ENCODE assay signal across 33 cellular contexts in genomic region chr9:86318187-86318586, GRCh38. TPM values are rescaled to one million over a fixed set of nuclear protein-coding genes. Genes with fewer than 3 reads are reported as not detected.
"Had no signal": no experiment of that assay in that cellular context is flagged by ENCODE, and none has a peak within 500 bp of the region (broad histone marks: within the 10 kb centered on the region; RNA-seq: fewer than 3 reads in every experiment).

No MANE protein-coding gene starts in this region.

- H3K27ac Mint-ChIP-seq: nephron; neural progenitor cell; progenitor cell of endocrine pancreas; stimulated activated memory B cell treated with anti-CD40 and anti-IgM and Interleukin-4, amounts not matched to agents 10 μg/mL and 1 μg/mL and 100 μg/mL, for 72 hours; stimulated activated naive CD8-positive, alpha-beta T cell treated with anti-CD3 and anti-CD28 coated beads, Interleukin-15, amount 100 ng/mL, for 72 hours; type B pancreatic cell had no signal

- H3K4me1 Mint-ChIP-seq: nephron; neural progenitor cell; stimulated activated naive CD8-positive, alpha-beta T cell treated with anti-CD3 and anti-CD28 coated beads, Interleukin-15, amount 100 ng/mL, for 72 hours had no signal

- H3K4me3 Mint-ChIP-seq: natural killer cell; nephron; neural progenitor cell; stimulated activated memory B cell treated with anti-CD40 and anti-IgM and Interleukin-4, amounts not matched to agents 10 μg/mL and 1 μg/mL and 100 μg/mL, for 72 hours; stimulated activated naive CD8-positive, alpha-beta T cell treated with anti-CD3 and anti-CD28 coated beads, Interleukin-15, amount 100 ng/mL, for 72 hours; type B pancreatic cell had no signal

- H3K9me3 ChIP-seq: ovary, psoas muscle, spleen, suprapubic skin, testis, tibial artery, transverse colon, upper lobe of right lung, uterus had no signal

- H3K79me2 ChIP-seq: parathyroid adenoma had no signal

- H3K4me1 ChIP-seq: neural progenitor cell, parathyroid adenoma, psoas muscle, suprapubic skin, testis, transverse colon, upper lobe of right lung, uterus had no signal

- H3K36me3 ChIP-seq: neural progenitor cell, ovary, uterus had no signal

- H3K27me3 ChIP-seq: neural progenitor cell, ovary, spleen, suprapubic skin, testis, tibial artery, transverse colon, upper lobe of right lung, uterus had no signal

- H3K27ac ChIP-seq: neural progenitor cell, ovary, parathyroid adenoma, psoas muscle, skin epidermis, spleen, suprapubic skin, testis, tibial artery, transverse colon, upper lobe of right lung, uterus had no signal

- H3K4me2 ChIP-seq: neural progenitor cell, smooth muscle cell had no signal

- H3K4me3 ChIP-seq: neural progenitor cell, ovary, psoas muscle, skin epidermis, smooth muscle cell, spleen, suprapubic skin, testis, tibial artery, transverse colon, upper lobe of right lung, uterus had no signal

- ATAC-seq: natural killer cell; psoas muscle; right cardiac atrium; sciatic nerve; stimulated activated memory B cell treated with anti-CD40 and anti-IgM and Interleukin-4, amounts not matched to agents 10 μg/mL and 1 μg/mL and 100 μg/mL, for 72 hours; stimulated activated naive CD8-positive, alpha-beta T cell treated with anti-CD3 and anti-CD28 coated beads, Interleukin-15, amount 100 ng/mL, for 72 hours; stimulated activated naive CD8-positive, alpha-beta T cell treated with anti-CD3 and anti-CD28 coated beads, Interleukin-15, Interleukin-2, amounts not matched to agents 100 U/mL and 50 U/mL, for 24 hours; upper lobe of right lung had no signal

- H3K9ac ChIP-seq: neural progenitor cell, parathyroid adenoma had no signal

- H3K27me3 Mint-ChIP-seq: progenitor cell of endocrine pancreas; stimulated activated memory B cell treated with anti-CD40 and anti-IgM and Interleukin-4, amounts not matched to agents 10 μg/mL and 1 μg/mL and 100 μg/mL, for 72 hours; stimulated activated naive CD8-positive, alpha-beta T cell treated with anti-CD3 and anti-CD28 coated beads, Interleukin-15, amount 100 ng/mL, for 72 hours; type B pancreatic cell had no signal

- DNase-seq: natural killer cell; occipital lobe; ovary; posterior cingulate gyrus; psoas muscle; right cardiac atrium; spleen; stimulated activated CD4-positive, alpha-beta T cell treated with anti-CD3 and anti-CD28 coated beads, Interleukin-12 subunit alpha, Interleukin-12 subunit beta, amount 100 ng/mL, for 4 hours; stimulated activated CD4-positive, alpha-beta T cell treated with anti-CD3 and anti-CD28 coated beads, Interleukin-1b, Interleukin-23, amount 100 ng/mL, for 48 hours; stimulated activated CD4-positive, alpha-beta T cell treated with anti-CD3 and anti-CD28 coated beads, Interleukin-4, amount 100 ng/mL, for 1 hour; stimulated activated CD4-positive, alpha-beta T cell treated with anti-CD3 and anti-CD28 coated beads, Interleukin-4, amount 100 ng/mL, for 4 hours; stimulated activated CD8-positive, alpha-beta memory T cell treated with anti-CD3 and anti-CD28 coated beads, Interleukin-4, amount 100 ng/mL, for 48 hours; stimulated activated naive CD4-positive, alpha-beta T cell; stimulated activated naive CD8-positive, alpha-beta T cell treated with anti-CD3 and anti-CD28 coated beads, Interleukin-15, amount 100 ng/mL, for 72 hours; stimulated activated naive CD8-positive, alpha-beta T cell treated with anti-CD3 and anti-CD28 coated beads, Interleukin-15, Interleukin-2, amounts not matched to agents 100 U/mL and 50 U/mL, for 24 hours; substantia nigra; testis; tibial artery; transverse colon; upper lobe of right lung; uterus had no signal

- H2AFZ ChIP-seq: neural progenitor cell, parathyroid adenoma had no signal

RNA-seq across cellular contexts. Expression of gene C9orf153, which starts 58.7 kb away (rescaled TPM):
- polyA plus RNA-seq: neural cell, smooth muscle cell, urinary bladder had no signal
